Comparison of ENCODE assay signal across 17 cellular contexts in genomic region chr4:134529629-134530028, GRCh38.
DNase-seq lines count a peak whose midpoint lies in the region; FAIRE-seq and TF ChIP-seq lines count a peak whose summit lies in the region.
"Had no signal": no experiment of that assay in that cellular context is flagged by ENCODE, and none has a peak within 500 bp of the region (broad histone marks: within the 10 kb centered on the region; RNA-seq: fewer than 3 reads in every experiment).

No MANE protein-coding gene starts in this region.

- H3K79me1 ChIP-seq in H9 (ENCODE audit: insufficient read depth, low read depth, low read length, poor library complexity, severe bottlenecking) (no peaks in the 10 kb centered on the region), H1 (ENCODE audit: low read depth, low read length) (no peaks in the 10 kb centered on the region)

- no peak overlapping the region for H3K27ac ChIP-seq in H9 (ENCODE audit: insufficient read length, low read depth, low read length)
- peak overlapping the region; percentile 23; the same call in 1 of the 2 replicates for H3K27ac ChIP-seq in HUES6 (ENCODE audit: low read depth, low read length)
- H3K27ac ChIP-seq in H1 (ENCODE audit: low read depth, low read length): no peak overlapping the region; the same call in 1 of the 2 replicates

- TF ChIP-seq CTCF in H9 (conservative IDR thresholded peaks at IDR 0.05) (no peak), H1 (IDR thresholded peaks at IDR 0.05; ENCODE audit: control extremely low read depth in 1 of 3, insufficient read depth in 1 of 3, low read depth in 1 of 3, low read length in 3 of 3) (no peak)

- DNase-seq in H9: no peak
- no peak for DNase-seq in H1 (ENCODE audit: low read depth in 1 of 2, low spot score in 2 of 2)
- DNase-seq in LoVo (ENCODE audit: low spot score): no peak
- no peak for DNase-seq in stimulated activated CD4-positive, alpha-beta T cell treated with anti-CD3 and anti-CD28 coated beads, Interleukin-4, amount 100 ng/mL, for 24 hours
- DNase-seq in SIG-M5 (lab: John Stamatoyannopoulos, UW): no peak
- DNase-seq: C1 segment of cervical spinal cord; Calu3; CD4-positive, alpha-beta memory T cell; COR-L47; DMS53; DMS79 treated with DMSO at 0.1 percent for 48 hours; GF-D8; HFFc6 had no signal

- H4K8ac ChIP-seq in H9 (replicated peaks; ENCODE audit: insufficient read length, low read depth, low read length) (no peak overlapping the region), H1 (ENCODE audit: extremely low read depth, insufficient read depth, low read length) (no peak overlapping the region)

- no peaks in the 10 kb centered on the region for H3K79me2 ChIP-seq in H9 (ENCODE audit: insufficient read depth, low read length)
- H3K79me2 ChIP-seq in H1 (ENCODE audit: control insufficient read depth in 1 of 2, insufficient read depth in 2 of 2, low read length in 2 of 2): no peaks in the 10 kb centered on the region

- H3K36me3 ChIP-seq in HUES6 (ENCODE audit: control insufficient read depth, insufficient read depth, low read length) (no peaks in the 10 kb centered on the region), H1 (ENCODE audit: control insufficient read depth in 2 of 4, insufficient read depth in 4 of 4, low read length in 3 of 4) (no peaks in the 10 kb centered on the region)
- H3K36me3 ChIP-seq: HAP-1 had no signal

- H2BK15ac ChIP-seq in H9 (ENCODE audit: low read depth, low read length) (no peak overlapping the region), H1 (ENCODE audit: low read length) (no peak overlapping the region)

- POLR2A ChIA-PET in H1 (lab: Charles Lee; ENCODE audit: partially characterized antibody): no interaction called here

- H3K4me2 ChIP-seq in H9 (ENCODE audit: insufficient read depth, insufficient read length, low read length) (no peak overlapping the region), H1 (ENCODE audit: insufficient read depth in 1 of 2, low read depth in 2 of 2, low read length in 2 of 2) (no peak overlapping the region)

- no peak overlapping the region for H4K91ac ChIP-seq in H9 (ENCODE audit: insufficient read length, low read depth, low read length)
- no peak overlapping the region for H4K91ac ChIP-seq in H1 (replicated peaks; ENCODE audit: insufficient read length, low read length)

- H3K9ac ChIP-seq in H9 (ENCODE audit: extremely low read depth, insufficient read length, low read length) (no peak overlapping the region), HUES6 (ENCODE audit: low read length) (no peak overlapping the region), H1 (replicated peaks in 1 of 4; ENCODE audit: extremely low read depth in 1 of 4, low read depth in 3 of 4, low read length in 3 of 4) (no peak overlapping the region)

- no peak for TF ChIP-seq RAD21 in H1 (IDR thresholded peaks at IDR 0.05 in 1 of 2, conservative IDR thresholded peaks at IDR 0.05 in 1 of 2; ENCODE audit: low read depth in 2 of 2, low read length in 2 of 2)

- H3T11ph ChIP-seq in H9 (ENCODE audit: low read length): no peak overlapping the region

- no peak overlapping the region for H3K4me3 ChIP-seq in HUES6 (ENCODE audit: low read depth, low read length)
- H3K4me3 ChIP-seq in H1 (ENCODE audit: extremely low read depth in 1 of 4, insufficient read depth in 2 of 4, low read depth in 3 of 4, low read length in 4 of 4): no peak overlapping the region
- H3K4me3 ChIP-seq: HAP-1 had no signal

- CTCF ChIA-PET in H1 (lab: Charles Lee; ENCODE audit: partially characterized antibody): no interaction called here

- H3K4me1 ChIP-seq in H9 (ENCODE audit: insufficient read depth, low read length): peaks cover 8% of the 10 kb centered on the region; the same call in 1 of the 2 replicates
- H3K4me1 ChIP-seq in HUES6 (ENCODE audit: control insufficient read depth, insufficient read depth, low read length): peaks cover 12% of the 10 kb centered on the region
- H3K4me1 ChIP-seq in H1 (replicated peaks in 1 of 4; ENCODE audit: control insufficient read depth in 3 of 4, insufficient read depth in 4 of 4, low read length in 3 of 4): peaks cover 0 to 6% (median 2%) of the 10 kb centered on the region in 4 experiments; a peak in 3 of 7 replicates
- H3K4me1 ChIP-seq: HAP-1 had no signal

- no peaks in the 10 kb centered on the region for H3K23me2 ChIP-seq in H9 (ENCODE audit: insufficient read length, low read depth, low read length, poor library complexity, severe bottlenecking)
- H3K23me2 ChIP-seq in H1 (ENCODE audit: low read depth, low read length): no peaks in the 10 kb centered on the region

- H2AFZ ChIP-seq in H9 (ENCODE audit: low read length) (no peak overlapping the region), H1 (ENCODE audit: low read length) (no peak overlapping the region)

- H3K18ac ChIP-seq in H9 (ENCODE audit: insufficient read length, low read depth, low read length) (no peak overlapping the region), H1 (ENCODE audit: extremely low read depth, low read length) (no peak overlapping the region)

- H3K27ac Mint-ChIP-seq in H9: peak overlapping the region; percentile 6 to 90 (median 78); a peak in 6 of 7 replicates
- H3K27ac Mint-ChIP-seq: CD4-positive, alpha-beta memory T cell; HFFc6 had no signal

- H3K14ac ChIP-seq in H9 (ENCODE audit: insufficient read depth, low read length) (no peak overlapping the region), H1 (ENCODE audit: insufficient read length) (no peak overlapping the region)

- no peak overlapping the region for H2BK5ac ChIP-seq in H9 (ENCODE audit: insufficient read length, low read length)
- no peak overlapping the region for H2BK5ac ChIP-seq in H1 (ENCODE audit: low read depth, low read length)

- H3K27me3 Mint-ChIP-seq in H9 (ENCODE audit: low read depth): no peaks in the 10 kb centered on the region
- H3K27me3 Mint-ChIP-seq: CD4-positive, alpha-beta memory T cell had no signal

- H2BK120ac ChIP-seq in H9 (ENCODE audit: low read depth, low read length, poor library complexity, severe bottlenecking): no peak overlapping the region
- no peak overlapping the region for H2BK120ac ChIP-seq in H1 (replicated peaks; ENCODE audit: low read depth, low read length)

- no peak for TF ChIP-seq EP300 in H1 (IDR thresholded peaks at IDR 0.05; ENCODE audit: borderline replicate concordance in 1 of 2, low read depth in 2 of 2, low read length in 2 of 2)

- H3K4ac ChIP-seq in H9 (ENCODE audit: low read depth, low read length) (no peak overlapping the region), H1 (replicated peaks; ENCODE audit: insufficient read length, low read depth, low read length) (no peak overlapping the region)

- WGBS in H9 (ENCODE audit: extremely low coverage, insufficient read length, low lambda C conversion rate): no CpG with 5 or more reads among the region's 1 CpG
- 82% methylated on average over 1 of the region's 1 CpG; no CpG with 5 or more reads in 1 of the 2 experiments for WGBS in H1 (ENCODE audit: extremely low coverage in 1 of 2, insufficient coverage in 1 of 2, insufficient read length in 1 of 2, insufficient replicate concordance in 2 of 2, low coverage in 1 of 2, low lambda C conversion rate in 2 of 2, missing lambda C conversion rate in 1 of 2), 2 experiments

- H3K9me3 ChIP-seq in H9 (ENCODE audit: control insufficient read depth, low read depth, low read length) (no peaks in the 10 kb centered on the region), HUES6 (ENCODE audit: control insufficient read depth, insufficient read depth, low read depth, low read length) (no peaks in the 10 kb centered on the region), H1 (ENCODE audit: insufficient read depth in 2 of 2, low read depth in 1 of 2, low read length in 1 of 2) (no peaks in the 10 kb centered on the region)
- H3K9me3 ChIP-seq: HAP-1 had no signal

- no peak overlapping the region for H3K56ac ChIP-seq in H9 (ENCODE audit: insufficient read length, low read depth, low read length)
- no peak overlapping the region for H3K56ac ChIP-seq in H1 (replicated peaks; ENCODE audit: insufficient read length, low read depth, low read length)

- no peak for TF ChIP-seq POLR2A in H1 (IDR thresholded peaks at IDR 0.05; ENCODE audit: control extremely low read depth in 1 of 2, low read depth in 2 of 2, low read length in 2 of 2)

- H3K27me3 ChIP-seq in H9 (ENCODE audit: insufficient read depth, low read length) (no peaks in the 10 kb centered on the region), HUES6 (ENCODE audit: control insufficient read depth, insufficient read depth, low read length) (no peaks in the 10 kb centered on the region), H1 (replicated peaks in 1 of 4; ENCODE audit: control insufficient read depth in 3 of 4, extremely low read depth in 1 of 4, insufficient read depth in 3 of 4, low read length in 3 of 4) (no peaks in the 10 kb centered on the region)

- no peak for FAIRE-seq in H1 (lab: Jason Lieb, UNC)
- FAIRE-seq: GM12891, GM18507 had no signal

- H4K20me1 ChIP-seq in H9 (ENCODE audit: control insufficient read depth, insufficient read depth, insufficient read length) (no peaks in the 10 kb centered on the region), H1 (replicated peaks in 1 of 2; ENCODE audit: control insufficient read depth in 1 of 2, insufficient read depth in 2 of 2, low read length in 2 of 2) (no peaks in the 10 kb centered on the region)

- H3K23ac ChIP-seq in H9 (ENCODE audit: insufficient read length, low read depth, low read length) (no peak overlapping the region), H1 (ENCODE audit: insufficient read length) (no peak overlapping the region)

- H3K4me1 Mint-ChIP-seq in H9: peaks cover 15 to 24% of the 10 kb centered on the region in 2 experiments
- H3K4me1 Mint-ChIP-seq: CD4-positive, alpha-beta memory T cell had no signal

- H2AK5ac ChIP-seq in H9 (ENCODE audit: insufficient read length, low read length) (no peak overlapping the region), H1 (ENCODE audit: low read depth, low read length) (no peak overlapping the region)

- H2BK12ac ChIP-seq in H9 (ENCODE audit: insufficient read length, low read depth, low read length): no peak overlapping the region
- no peak overlapping the region for H2BK12ac ChIP-seq in H1 (ENCODE audit: low read depth, low read length)

- no peak overlapping the region for H3K4me3 Mint-ChIP-seq in H9
- H3K4me3 Mint-ChIP-seq: CD4-positive, alpha-beta memory T cell; HFFc6 had no signal

- H2BK20ac ChIP-seq in H9 (ENCODE audit: low read depth, low read length, poor library complexity, severe bottlenecking): no peak overlapping the region
- H2BK20ac ChIP-seq in H1 (ENCODE audit: low read length): no peak overlapping the region

- no peak overlapping the region for H4K5ac ChIP-seq in H9 (ENCODE audit: insufficient read length, low read depth, low read length)
- H4K5ac ChIP-seq in H1 (ENCODE audit: insufficient read length, low read depth, low read length): no peak overlapping the region

- peaks cover 5 to 10% (median 7%) of the 10 kb centered on the region in 3 experiments; a peak in 6 of 7 replicates for H3K36me3 Mint-ChIP-seq in H9 (ENCODE audit: insufficient read depth in 1 of 3, low read depth in 3 of 3)
- H3K36me3 Mint-ChIP-seq: CD4-positive, alpha-beta memory T cell had no signal

- peaks cover 0 to 3% of the 10 kb centered on the region in 2 experiments; a peak in 4 of 5 replicates for H3K9me3 Mint-ChIP-seq in H9
- H3K9me3 Mint-ChIP-seq: HFFc6 had no signal

TF ChIP-seq in H1, 55 proteins besides CTCF, POLR2A, EP300 and RAD21 (continues in another document):
- 0 out of 2 replicates have a peak, but pooled peaks have one; percentile 4 for TF ChIP-seq POU5F1 (IDR thresholded peaks at IDR 0.05; ENCODE audit: low read depth, low read length)
- TF ChIP-seq GTF2F1 (IDR thresholded peaks at IDR 0.05; ENCODE audit: borderline replicate concordance, low read depth, low read length): no peak
